ENCODE assay signal across 36 cellular contexts in genomic region chr7:138632384-138632783, GRCh38.
"Had no signal": no experiment of that assay in that cellular context is flagged by ENCODE, and none has a peak within 500 bp of the region (broad histone marks: within the 10 kb centered on the region; RNA-seq: fewer than 3 reads in every experiment).

No MANE protein-coding gene starts in this region.

- H3K36me3 Mint-ChIP-seq: activated CD4-positive, alpha-beta memory T cell treated with anti-CD3 and anti-CD28 coated beads for 36 hours; activated naive CD8-positive, alpha-beta T cell had no signal

- H3K4me1 Mint-ChIP-seq: activated B cell treated with CpG ODN at 0.5 μM for 24 hours; central memory CD8-positive, alpha-beta T cell had no signal

- H3K4me3 ChIP-seq: Peyer's patch, SJSA1 had no signal

- H3K27ac Mint-ChIP-seq: activated B cell treated with CpG ODN at 0.5 μM for 24 hours; activated CD4-positive, alpha-beta memory T cell treated with anti-CD3 and anti-CD28 coated beads for 36 hours; activated naive CD4-positive, alpha-beta T cell treated with anti-CD3 and anti-CD28 coated beads for 36 hours; activated naive CD8-positive, alpha-beta T cell; activated naive CD8-positive, alpha-beta T cell treated with anti-CD3 and anti-CD28 coated beads, Interleukin-2, amount 50 U/mL, for 24 hours; activated T-helper 1 cell treated with anti-CD3 and anti-CD28 coated beads, Interleukin-12 subunit alpha, Interleukin-12 subunit beta, Interleukin-2, Interleukin-4 antibody, amounts not matched to agents 30 ng/mL and 10 ng/mL and 1 ng/mL, durations not matched to agents 14 hours and 24 hours and 36 hours; T-helper 1 cell treated with Interleukin-12 subunit alpha and Interleukin-12 subunit beta and Interleukin-4 antibody, amounts not matched to agents 30 μg/mL and 1 μg/mL, for 36 hours had no signal

- H3K4me2 ChIP-seq: SK-N-SH had no signal

- H3K27me3 Mint-ChIP-seq: activated CD4-positive, alpha-beta memory T cell treated with anti-CD3 and anti-CD28 coated beads for 36 hours; activated naive CD8-positive, alpha-beta T cell had no signal

- H3K27ac ChIP-seq: brain microvascular endothelial cell, Peyer's patch, SJSA1, VCaP had no signal

- H3K9me3 ChIP-seq: Peyer's patch, SJSA1, SK-N-SH had no signal

- H3K9ac ChIP-seq: SK-N-SH had no signal

- H3K9me3 Mint-ChIP-seq: activated B cell treated with CpG ODN at 0.5 μM for 24 hours; activated CD4-positive, alpha-beta memory T cell treated with anti-CD3 and anti-CD28 coated beads for 36 hours; activated naive CD4-positive, alpha-beta T cell treated with anti-CD3 and anti-CD28 coated beads for 36 hours; activated naive CD8-positive, alpha-beta T cell treated with anti-CD3 and anti-CD28 coated beads, Interleukin-2, amount 50 U/mL, for 24 hours; activated T-cell treated with anti-CD3 and anti-CD28 coated beads, Interleukin-2, amount 50 U/mL, for 4 hours; activated T-helper 1 cell treated with anti-CD3 and anti-CD28 coated beads, Interleukin-12 subunit alpha, Interleukin-12 subunit beta, Interleukin-2, Interleukin-4 antibody, amounts not matched to agents 30 ng/mL and 10 ng/mL and 1 ng/mL, durations not matched to agents 14 hours and 24 hours and 36 hours; central memory CD8-positive, alpha-beta T cell had no signal

- ATAC-seq: activated naive CD8-positive, alpha-beta T cell treated with anti-CD3 and anti-CD28 coated beads, Interleukin-2, amount 50 U/mL, for 24 hours; activated T-cell treated with anti-CD3 and anti-CD28 coated beads, Interleukin-2, amount 50 U/mL, for 4 hours; PC-3 had no signal

- H3K36me3 ChIP-seq: brain microvascular endothelial cell, Peyer's patch, SJSA1 had no signal

- H3K27me3 ChIP-seq: brain microvascular endothelial cell, Peyer's patch, SJSA1 had no signal

- H3K4me3 Mint-ChIP-seq: activated B cell treated with CpG ODN at 0.5 μM for 24 hours; activated CD4-positive, alpha-beta memory T cell treated with anti-CD3 and anti-CD28 coated beads for 36 hours; activated naive CD4-positive, alpha-beta T cell treated with anti-CD3 and anti-CD28 coated beads for 36 hours; activated naive CD8-positive, alpha-beta T cell; activated naive CD8-positive, alpha-beta T cell treated with anti-CD3 and anti-CD28 coated beads, Interleukin-2, amount 50 U/mL, for 24 hours; activated T-cell treated with anti-CD3 and anti-CD28 coated beads, Interleukin-2, amount 50 U/mL, for 4 hours; activated T-helper 1 cell treated with anti-CD3 and anti-CD28 coated beads, Interleukin-12 subunit alpha, Interleukin-12 subunit beta, Interleukin-2, Interleukin-4 antibody, amounts not matched to agents 30 ng/mL and 10 ng/mL and 1 ng/mL, durations not matched to agents 14 hours and 24 hours and 36 hours; central memory CD8-positive, alpha-beta T cell; T-helper 1 cell treated with Interleukin-12 subunit alpha and Interleukin-12 subunit beta and Interleukin-4 antibody, amounts not matched to agents 30 μg/mL and 1 μg/mL, for 36 hours had no signal

- H3K4me1 ChIP-seq: Peyer's patch, SJSA1 had no signal

- DNase-seq: activated B cell treated with CpG ODN at 0.5 μM for 24 hours; activated CD4-positive, alpha-beta memory T cell treated with anti-CD3 and anti-CD28 coated beads for 36 hours; activated CD4-positive, alpha-beta T cell treated with anti-CD3 and anti-CD28 coated beads for 4 hours; activated CD4-positive, alpha-beta T cell treated with anti-CD3 and anti-CD28 coated beads, Interleukin-2, amount 50 U/mL, for 1 hour; activated CD4-positive, CD25-positive, alpha-beta regulatory T cell treated with anti-CD3 and anti-CD28 coated beads, Interleukin-2, amount 50 U/mL, for 72 hours; activated CD8-positive, alpha-beta memory T cell treated with anti-CD3 and anti-CD28 coated beads, Interleukin-2, amount 50 U/mL, for 4 hours; activated gamma-delta T cell treated with Interleukin-2 at 50 U/mL for 16 hours; activated naive CD4-positive, alpha-beta T cell treated with anti-CD3 and anti-CD28 coated beads for 36 hours; activated naive CD8-positive, alpha-beta T cell treated with anti-CD3 and anti-CD28 coated beads, Interleukin-2, amount 50 U/mL, for 24 hours; activated T-cell treated with anti-CD3 and anti-CD28 coated beads for 4 hours; activated T-cell treated with anti-CD3 and anti-CD28 coated beads, Interleukin-2, amount 50 U/mL, for 4 hours; aorta; brain microvascular endothelial cell; Kasumi-1; KBM-7; MM.1S; MV-4-11; NCI-H1092; NCI-H1436 treated with DMSO at 0.1 percent for 48 hours; NCI-H1694 treated with DMSO at 0.1 percent for 48 hours; NCI-H2029; NCI-H345; NCI-H524 treated with DMSO at 0.1 percent for 48 hours; NK-92 treated with Interleukin-12 subunit alpha and Interleukin-12 subunit beta, amount 100 ng/mL, for 24 hours; PC-3; Peyer's patch; RPMI8226; SHP77 treated with DMSO at 0.1 percent for 48 hours; SK-N-SH; T-helper 9 cell had no signal
